1 cellular context compared by ENCODE assay signal in the genomic region with DNA sequence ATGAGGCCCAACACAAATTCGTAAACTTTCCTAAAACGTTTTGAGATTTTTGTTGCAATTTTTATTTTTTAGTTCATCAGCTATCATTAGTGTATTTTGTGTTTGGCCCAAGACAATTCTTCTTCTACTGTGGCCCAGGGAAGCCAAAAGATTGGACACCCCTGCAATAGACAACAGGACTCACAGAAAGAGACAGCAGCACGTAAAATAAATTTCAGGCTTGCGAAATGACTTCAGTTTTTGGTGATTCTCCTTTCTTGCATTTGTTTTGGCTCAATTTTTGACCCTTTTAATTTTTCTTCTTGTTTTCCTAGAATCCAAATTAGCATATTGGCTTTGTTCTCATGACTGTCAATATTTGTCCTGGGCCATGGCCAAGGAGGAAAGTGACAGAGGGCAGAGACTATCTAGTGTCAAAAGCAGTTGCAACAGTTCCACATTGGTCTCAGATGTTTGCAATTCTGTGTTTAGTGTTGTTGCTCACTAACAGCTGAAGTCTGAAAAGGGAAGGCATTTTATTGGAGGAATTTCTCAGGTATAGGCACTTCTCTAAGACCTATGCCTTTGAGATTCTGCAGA.
TF ChIP-seq lines count a peak whose summit lies in the region.

No MANE protein-coding gene starts in this region.

TF ChIP-seq in HepG2, 621 proteins besides CTCF, POLR2A, EP300 and RAD21 (continued from another document and continues in another):
- TF ChIP-seq, protein P1, sequence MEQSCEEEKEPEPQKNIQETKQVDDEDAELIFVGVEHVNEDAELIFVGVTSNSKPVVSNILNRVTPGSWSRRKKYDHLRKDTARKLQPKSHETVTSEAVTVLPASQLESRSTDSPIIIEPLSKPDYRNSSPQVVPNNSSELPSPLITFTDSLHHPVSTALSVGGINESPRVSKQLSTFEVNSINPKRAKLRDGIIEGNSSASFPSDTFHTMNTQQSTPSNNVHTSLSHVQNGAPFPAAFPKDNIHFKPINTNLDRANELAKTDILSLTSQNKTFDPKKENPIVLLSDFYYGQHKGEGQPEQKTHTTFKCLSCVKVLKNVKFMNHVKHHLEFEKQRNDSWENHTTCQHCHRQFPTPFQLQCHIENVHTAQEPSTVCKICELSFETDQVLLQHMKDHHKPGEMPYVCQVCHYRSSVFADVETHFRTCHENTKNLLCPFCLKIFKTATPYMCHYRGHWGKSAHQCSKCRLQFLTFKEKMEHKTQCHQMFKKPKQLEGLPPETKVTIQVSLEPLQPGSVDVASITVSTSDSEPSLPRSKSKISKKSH (CRISPR knock-in tag; IDR thresholded peaks at IDR 0.05; ENCODE audit: borderline replicate concordance): no peak
- TF ChIP-seq ZNF337 (CRISPR knock-in tag; IDR thresholded peaks at IDR 0.05; ENCODE audit: borderline replicate concordance, low read depth) (no peak), SMAD9 (CRISPR knock-in tag; IDR thresholded peaks at IDR 0.05) (no peak), ZNF883 (CRISPR knock-in tag; IDR thresholded peaks at IDR 0.05; ENCODE audit: not compliant biosample characterization) (no peak), POLR2G (IDR thresholded peaks at IDR 0.05; ENCODE audit: low read depth, low read length) (no peak), CENPX (CRISPR knock-in tag; IDR thresholded peaks at IDR 0.05) (no peak), ZNF781 (CRISPR knock-in tag; IDR thresholded peaks at IDR 0.05; ENCODE audit: borderline replicate concordance, not compliant biosample characterization) (no peak), ZNF747 (CRISPR knock-in tag; IDR thresholded peaks at IDR 0.05; ENCODE audit: borderline replicate concordance) (no peak), ZNF841 (CRISPR knock-in tag; IDR thresholded peaks at IDR 0.05; ENCODE audit: borderline replicate concordance) (no peak), ZFP41 (CRISPR knock-in tag; IDR thresholded peaks at IDR 0.05; ENCODE audit: borderline replicate concordance) (no peak), PHF8 (CRISPR knock-in tag; IDR thresholded peaks at IDR 0.05) (no peak), ZNF138 (CRISPR knock-in tag; IDR thresholded peaks at IDR 0.05; ENCODE audit: low read depth) (no peak), ZNF672 (CRISPR knock-in tag; IDR thresholded peaks at IDR 0.05) (no peak), DR1 (CRISPR knock-in tag; IDR thresholded peaks at IDR 0.05) (no peak), PHF20 (CRISPR knock-in tag; IDR thresholded peaks at IDR 0.05) (no peak), PPARG (CRISPR knock-in tag; conservative IDR thresholded peaks at IDR 0.05) (no peak), TOPORS (CRISPR knock-in tag; IDR thresholded peaks at IDR 0.05) (no peak), SMAD3 (CRISPR knock-in tag; IDR thresholded peaks at IDR 0.05) (no peak), MED1 (CRISPR knock-in tag; IDR thresholded peaks at IDR 0.05) (no peak), KAT8 (CRISPR knock-in tag; IDR thresholded peaks at IDR 0.05) (no peak), SOX5 (CRISPR knock-in tag; IDR thresholded peaks at IDR 0.05; ENCODE audit: borderline replicate concordance) (peak; percentile 96), SMARCC2 (IDR thresholded peaks at IDR 0.05) (no peak), NR2F1 (CRISPR knock-in tag; IDR thresholded peaks at IDR 0.05) (no peak), SAFB2 (CRISPR knock-in tag; IDR thresholded peaks at IDR 0.05; ENCODE audit: borderline replicate concordance, low read depth) (no peak), KAT7 (CRISPR knock-in tag; IDR thresholded peaks at IDR 0.05; ENCODE audit: borderline replicate concordance) (no peak), KDM5B (CRISPR knock-in tag; IDR thresholded peaks at IDR 0.05; ENCODE audit: borderline replicate concordance) (no peak)
- TF ChIP-seq, protein P2, sequence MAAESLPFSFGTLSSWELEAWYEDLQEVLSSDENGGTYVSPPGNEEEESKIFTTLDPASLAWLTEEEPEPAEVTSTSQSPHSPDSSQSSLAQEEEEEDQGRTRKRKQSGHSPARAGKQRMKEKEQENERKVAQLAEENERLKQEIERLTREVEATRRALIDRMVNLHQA (CRISPR knock-in tag; IDR thresholded peaks at IDR 0.05): no peak
- TF ChIP-seq, protein P3, sequence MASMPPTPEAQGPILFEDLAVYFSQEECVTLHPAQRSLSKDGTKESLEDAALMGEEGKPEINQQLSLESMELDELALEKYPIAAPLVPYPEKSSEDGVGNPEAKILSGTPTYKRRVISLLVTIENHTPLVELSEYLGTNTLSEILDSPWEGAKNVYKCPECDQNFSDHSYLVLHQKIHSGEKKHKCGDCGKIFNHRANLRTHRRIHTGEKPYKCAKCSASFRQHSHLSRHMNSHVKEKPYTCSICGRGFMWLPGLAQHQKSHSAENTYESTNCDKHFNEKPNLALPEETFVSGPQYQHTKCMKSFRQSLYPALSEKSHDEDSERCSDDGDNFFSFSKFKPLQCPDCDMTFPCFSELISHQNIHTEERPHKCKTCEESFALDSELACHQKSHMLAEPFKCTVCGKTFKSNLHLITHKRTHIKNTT (CRISPR knock-in tag; IDR thresholded peaks at IDR 0.05): no peak
- TF ChIP-seq, protein P4, sequence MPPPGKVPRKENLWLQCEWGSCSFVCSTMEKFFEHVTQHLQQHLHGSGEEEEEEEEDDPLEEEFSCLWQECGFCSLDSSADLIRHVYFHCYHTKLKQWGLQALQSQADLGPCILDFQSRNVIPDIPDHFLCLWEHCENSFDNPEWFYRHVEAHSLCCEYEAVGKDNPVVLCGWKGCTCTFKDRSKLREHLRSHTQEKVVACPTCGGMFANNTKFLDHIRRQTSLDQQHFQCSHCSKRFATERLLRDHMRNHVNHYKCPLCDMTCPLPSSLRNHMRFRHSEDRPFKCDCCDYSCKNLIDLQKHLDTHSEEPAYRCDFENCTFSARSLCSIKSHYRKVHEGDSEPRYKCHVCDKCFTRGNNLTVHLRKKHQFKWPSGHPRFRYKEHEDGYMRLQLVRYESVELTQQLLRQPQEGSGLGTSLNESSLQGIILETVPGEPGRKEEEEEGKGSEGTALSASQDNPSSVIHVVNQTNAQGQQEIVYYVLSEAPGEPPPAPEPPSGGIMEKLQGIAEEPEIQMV (CRISPR knock-in tag; IDR thresholded peaks at IDR 0.05; ENCODE audit: low read depth): no peak
- TF ChIP-seq, protein P5, sequence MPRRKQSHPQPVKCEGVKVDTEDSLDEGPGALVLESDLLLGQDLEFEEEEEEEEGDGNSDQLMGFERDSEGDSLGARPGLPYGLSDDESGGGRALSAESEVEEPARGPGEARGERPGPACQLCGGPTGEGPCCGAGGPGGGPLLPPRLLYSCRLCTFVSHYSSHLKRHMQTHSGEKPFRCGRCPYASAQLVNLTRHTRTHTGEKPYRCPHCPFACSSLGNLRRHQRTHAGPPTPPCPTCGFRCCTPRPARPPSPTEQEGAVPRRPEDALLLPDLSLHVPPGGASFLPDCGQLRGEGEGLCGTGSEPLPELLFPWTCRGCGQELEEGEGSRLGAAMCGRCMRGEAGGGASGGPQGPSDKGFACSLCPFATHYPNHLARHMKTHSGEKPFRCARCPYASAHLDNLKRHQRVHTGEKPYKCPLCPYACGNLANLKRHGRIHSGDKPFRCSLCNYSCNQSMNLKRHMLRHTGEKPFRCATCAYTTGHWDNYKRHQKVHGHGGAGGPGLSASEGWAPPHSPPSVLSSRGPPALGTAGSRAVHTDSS (CRISPR knock-in tag; conservative IDR thresholded peaks at IDR 0.05): no peak
- TF ChIP-seq, protein P6, sequence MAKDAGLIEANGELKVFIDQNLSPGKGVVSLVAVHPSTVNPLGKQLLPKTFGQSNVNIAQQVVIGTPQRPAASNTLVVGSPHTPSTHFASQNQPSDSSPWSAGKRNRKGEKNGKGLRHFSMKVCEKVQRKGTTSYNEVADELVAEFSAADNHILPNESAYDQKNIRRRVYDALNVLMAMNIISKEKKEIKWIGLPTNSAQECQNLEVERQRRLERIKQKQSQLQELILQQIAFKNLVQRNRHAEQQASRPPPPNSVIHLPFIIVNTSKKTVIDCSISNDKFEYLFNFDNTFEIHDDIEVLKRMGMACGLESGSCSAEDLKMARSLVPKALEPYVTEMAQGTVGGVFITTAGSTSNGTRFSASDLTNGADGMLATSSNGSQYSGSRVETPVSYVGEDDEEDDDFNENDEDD (CRISPR knock-in tag; IDR thresholded peaks at IDR 0.05; ENCODE audit: borderline replicate concordance): no peak
- TF ChIP-seq, protein P7, sequence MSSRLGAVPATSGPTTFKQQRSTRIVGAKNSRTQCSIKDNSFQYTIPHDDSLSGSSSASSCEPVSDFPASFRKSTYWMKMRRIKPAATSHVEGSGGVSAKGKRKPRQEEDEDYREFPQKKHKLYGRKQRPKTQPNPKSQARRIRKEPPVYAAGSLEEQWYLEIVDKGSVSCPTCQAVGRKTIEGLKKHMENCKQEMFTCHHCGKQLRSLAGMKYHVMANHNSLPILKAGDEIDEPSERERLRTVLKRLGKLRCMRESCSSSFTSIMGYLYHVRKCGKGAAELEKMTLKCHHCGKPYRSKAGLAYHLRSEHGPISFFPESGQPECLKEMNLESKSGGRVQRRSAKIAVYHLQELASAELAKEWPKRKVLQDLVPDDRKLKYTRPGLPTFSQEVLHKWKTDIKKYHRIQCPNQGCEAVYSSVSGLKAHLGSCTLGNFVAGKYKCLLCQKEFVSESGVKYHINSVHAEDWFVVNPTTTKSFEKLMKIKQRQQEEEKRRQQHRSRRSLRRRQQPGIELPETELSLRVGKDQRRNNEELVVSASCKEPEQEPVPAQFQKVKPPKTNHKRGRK (CRISPR knock-in tag; IDR thresholded peaks at IDR 0.05): no peak
- TF ChIP-seq, protein P8, sequence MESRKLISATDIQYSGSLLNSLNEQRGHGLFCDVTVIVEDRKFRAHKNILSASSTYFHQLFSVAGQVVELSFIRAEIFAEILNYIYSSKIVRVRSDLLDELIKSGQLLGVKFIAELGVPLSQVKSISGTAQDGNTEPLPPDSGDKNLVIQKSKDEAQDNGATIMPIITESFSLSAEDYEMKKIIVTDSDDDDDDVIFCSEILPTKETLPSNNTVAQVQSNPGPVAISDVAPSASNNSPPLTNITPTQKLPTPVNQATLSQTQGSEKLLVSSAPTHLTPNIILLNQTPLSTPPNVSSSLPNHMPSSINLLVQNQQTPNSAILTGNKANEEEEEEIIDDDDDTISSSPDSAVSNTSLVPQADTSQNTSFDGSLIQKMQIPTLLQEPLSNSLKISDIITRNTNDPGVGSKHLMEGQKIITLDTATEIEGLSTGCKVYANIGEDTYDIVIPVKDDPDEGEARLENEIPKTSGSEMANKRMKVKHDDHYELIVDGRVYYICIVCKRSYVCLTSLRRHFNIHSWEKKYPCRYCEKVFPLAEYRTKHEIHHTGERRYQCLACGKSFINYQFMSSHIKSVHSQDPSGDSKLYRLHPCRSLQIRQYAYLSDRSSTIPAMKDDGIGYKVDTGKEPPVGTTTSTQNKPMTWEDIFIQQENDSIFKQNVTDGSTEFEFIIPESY (CRISPR knock-in tag; IDR thresholded peaks at IDR 0.05): no peak
- TF ChIP-seq, protein P9, sequence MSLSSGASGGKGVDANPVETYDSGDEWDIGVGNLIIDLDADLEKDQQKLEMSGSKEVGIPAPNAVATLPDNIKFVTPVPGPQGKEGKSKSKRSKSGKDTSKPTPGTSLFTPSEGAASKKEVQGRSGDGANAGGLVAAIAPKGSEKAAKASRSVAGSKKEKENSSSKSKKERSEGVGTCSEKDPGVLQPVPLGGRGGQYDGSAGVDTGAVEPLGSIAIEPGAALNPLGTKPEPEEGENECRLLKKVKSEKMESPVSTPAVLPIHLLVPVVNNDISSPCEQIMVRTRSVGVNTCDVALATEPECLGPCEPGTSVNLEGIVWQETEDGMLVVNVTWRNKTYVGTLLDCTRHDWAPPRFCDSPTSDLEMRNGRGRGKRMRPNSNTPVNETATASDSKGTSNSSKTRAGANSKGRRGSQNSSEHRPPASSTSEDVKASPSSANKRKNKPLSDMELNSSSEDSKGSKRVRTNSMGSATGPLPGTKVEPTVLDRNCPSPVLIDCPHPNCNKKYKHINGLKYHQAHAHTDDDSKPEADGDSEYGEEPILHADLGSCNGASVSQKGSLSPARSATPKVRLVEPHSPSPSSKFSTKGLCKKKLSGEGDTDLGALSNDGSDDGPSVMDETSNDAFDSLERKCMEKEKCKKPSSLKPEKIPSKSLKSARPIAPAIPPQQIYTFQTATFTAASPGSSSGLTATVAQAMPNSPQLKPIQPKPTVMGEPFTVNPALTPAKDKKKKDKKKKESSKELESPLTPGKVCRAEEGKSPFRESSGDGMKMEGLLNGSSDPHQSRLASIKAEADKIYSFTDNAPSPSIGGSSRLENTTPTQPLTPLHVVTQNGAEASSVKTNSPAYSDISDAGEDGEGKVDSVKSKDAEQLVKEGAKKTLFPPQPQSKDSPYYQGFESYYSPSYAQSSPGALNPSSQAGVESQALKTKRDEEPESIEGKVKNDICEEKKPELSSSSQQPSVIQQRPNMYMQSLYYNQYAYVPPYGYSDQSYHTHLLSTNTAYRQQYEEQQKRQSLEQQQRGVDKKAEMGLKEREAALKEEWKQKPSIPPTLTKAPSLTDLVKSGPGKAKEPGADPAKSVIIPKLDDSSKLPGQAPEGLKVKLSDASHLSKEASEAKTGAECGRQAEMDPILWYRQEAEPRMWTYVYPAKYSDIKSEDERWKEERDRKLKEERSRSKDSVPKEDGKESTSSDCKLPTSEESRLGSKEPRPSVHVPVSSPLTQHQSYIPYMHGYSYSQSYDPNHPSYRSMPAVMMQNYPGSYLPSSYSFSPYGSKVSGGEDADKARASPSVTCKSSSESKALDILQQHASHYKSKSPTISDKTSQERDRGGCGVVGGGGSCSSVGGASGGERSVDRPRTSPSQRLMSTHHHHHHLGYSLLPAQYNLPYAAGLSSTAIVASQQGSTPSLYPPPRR (CRISPR knock-in tag; IDR thresholded peaks at IDR 0.05; ENCODE audit: borderline replicate concordance): 0 out of 2 replicates have a peak, but pooled peaks have one; percentile 43
- TF ChIP-seq, protein P10, sequence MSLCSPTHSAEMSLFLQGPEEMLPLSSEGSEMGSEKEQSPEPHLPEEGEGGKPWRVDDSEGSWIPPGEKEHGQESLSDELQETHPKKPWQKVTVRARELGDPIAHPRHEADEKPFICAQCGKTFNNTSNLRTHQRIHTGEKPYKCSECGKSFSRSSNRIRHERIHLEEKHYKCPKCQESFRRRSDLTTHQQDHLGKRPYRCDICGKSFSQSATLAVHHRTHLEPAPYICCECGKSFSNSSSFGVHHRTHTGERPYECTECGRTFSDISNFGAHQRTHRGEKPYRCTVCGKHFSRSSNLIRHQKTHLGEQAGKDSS (CRISPR knock-in tag; IDR thresholded peaks at IDR 0.05; ENCODE audit: borderline replicate concordance, low read depth): no peak
- TF ChIP-seq, protein P11, sequence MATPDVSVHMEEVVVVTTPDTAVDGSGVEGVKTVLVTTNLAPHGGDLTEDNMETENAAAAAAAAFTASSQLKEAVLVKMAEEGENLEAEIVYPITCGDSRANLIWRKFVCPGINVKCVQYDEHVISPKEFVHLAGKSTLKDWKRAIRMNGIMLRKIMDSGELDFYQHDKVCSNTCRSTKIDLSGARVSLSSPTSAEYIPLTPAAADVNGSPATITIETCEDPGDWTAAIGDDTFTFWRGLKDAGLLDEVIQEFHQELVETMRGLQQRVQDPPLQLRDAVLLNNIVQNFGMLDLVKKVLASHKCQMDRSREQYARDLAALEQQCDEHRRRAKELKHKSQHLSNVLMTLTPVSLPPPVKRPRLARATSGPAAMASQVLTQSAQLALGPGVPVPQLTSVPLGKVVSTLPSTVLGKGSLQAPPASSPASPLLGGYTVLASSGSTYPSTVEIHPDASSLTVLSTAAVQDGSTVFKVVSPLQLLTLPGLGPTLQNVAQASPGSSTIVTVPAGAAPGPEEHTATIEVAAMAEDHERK (CRISPR knock-in tag; IDR thresholded peaks at IDR 0.05; ENCODE audit: low read depth): no peak
